ENCODE assay signal across 8 cellular contexts in genomic region chr12:57175428-57176138, GRCh38. TPM values are rescaled to one million over a fixed set of nuclear protein-coding genes. Genes with fewer than 3 reads are reported as not detected.
DNase-seq lines count a peak whose midpoint lies in the region; ATAC-seq and TF ChIP-seq lines count a peak whose summit lies in the region.

No MANE protein-coding gene starts in this region.

- peak; percentile 33 to 40 for DNase-seq in AML-193 (lab: John Stamatoyannopoulos, UW)
- DNase-seq in HL-60 (ENCODE audit: low read depth in 1 of 2, low spot score in 1 of 2) = peak; percentile 70 to 79
- peak; percentile 70 for DNase-seq in NOMO-1 treated with DMSO at 0.1 percent for 48 hours (lab: John Stamatoyannopoulos, UW; ENCODE audit: unreplicated experiment)
- DNase-seq in activated T-cell treated with anti-CD3 and anti-CD28 coated beads, Interleukin-2, amount 50 U/mL, for 72 hours = peak; percentile 71 to 73
- DNase-seq in fibroblast of the conjunctiva (ENCODE audit: low read depth) = peak; percentile 75
- peak; percentile 26 for DNase-seq in occipital lobe (lab: John Stamatoyannopoulos, UW)
- peak; percentile 89 to 96 for DNase-seq in aorta

- H3K27ac ChIP-seq in HL-60 (replicated peaks) = no peak overlapping the region
- H3K27ac ChIP-seq in aorta (ENCODE audit: low read depth in 1 of 2, low read length in 2 of 2) = peak overlapping the region in 1 of 2 donors; percentile 9

- peak; percentile 76 for TF ChIP-seq CTCF in HL-60 (IDR thresholded peaks at IDR 0.05; ENCODE audit: insufficient read depth, low read length)

- no peaks in the 10 kb centered on the region for H3K9me3 ChIP-seq in aorta (ENCODE audit: control insufficient read depth, low read length)

- no peaks in the 10 kb centered on the region for H3K4me1 ChIP-seq in aorta (ENCODE audit: control insufficient read depth in 1 of 2, insufficient read depth in 2 of 2, low read length in 2 of 2)

- 22 to 23% methylated on average over 29 of the region's 29 CpGs for WGBS in aorta, 2 donors

- H3K27ac Mint-ChIP-seq in activated T-cell treated with anti-CD3 and anti-CD28 coated beads, Interleukin-2, amount 50 U/mL, for 72 hours = no peak overlapping the region

- H3K4me3 ChIP-seq in HL-60 (replicated peaks; ENCODE audit: insufficient read depth, low read length) (no peak overlapping the region), aorta (ENCODE audit: low read length in 2 of 2) (no peak overlapping the region)

- H3K4me3 Mint-ChIP-seq in activated T-cell treated with anti-CD3 and anti-CD28 coated beads, Interleukin-2, amount 50 U/mL, for 72 hours = no peak overlapping the region

- no peaks in the 10 kb centered on the region for H3K27me3 Mint-ChIP-seq in activated T-cell treated with anti-CD3 and anti-CD28 coated beads, Interleukin-2, amount 50 U/mL, for 72 hours (ENCODE audit: low read depth)

- H3K9me3 Mint-ChIP-seq in activated T-cell treated with anti-CD3 and anti-CD28 coated beads, Interleukin-2, amount 50 U/mL, for 72 hours = no peaks in the 10 kb centered on the region

- peaks cover 0 to 11% of the 10 kb centered on the region in 2 donors for H3K36me3 ChIP-seq in aorta (ENCODE audit: control insufficient read depth in 1 of 2, insufficient read depth in 2 of 2, low read length in 1 of 2)

- intact Hi-C loops in aorta (cut with DNase I) = loop anchor here (2.0 kb wide), 2 partner anchors 23 to 51 kb away; no protein-coding TSS in a partner anchor

- ATAC-seq in activated T-cell treated with anti-CD3 and anti-CD28 coated beads, Interleukin-2, amount 50 U/mL, for 72 hours (replicated peaks in 1 of 2) = peak in 1 of 2 donors; percentile 52
- peak; percentile 75 for ATAC-seq in aorta (ENCODE audit: low FRiP score)
- no peak for ATAC-seq in GM21381 (IDR thresholded peaks at IDR 0.05; ENCODE audit: unreplicated experiment)

- peaks cover 4% of the 10 kb centered on the region for H3K27me3 ChIP-seq in HL-60 (ENCODE audit: insufficient read depth, poor library complexity, severe bottlenecking)
- H3K27me3 ChIP-seq in aorta (ENCODE audit: control insufficient read depth in 1 of 2, insufficient read depth in 2 of 2, low read length in 1 of 2) = no peaks in the 10 kb centered on the region

- no peaks in the 10 kb centered on the region for H3K36me3 Mint-ChIP-seq in activated T-cell treated with anti-CD3 and anti-CD28 coated beads, Interleukin-2, amount 50 U/mL, for 72 hours (ENCODE audit: insufficient read depth in 2 of 2)

- peaks cover 8% of the 10 kb centered on the region for H3K4me1 Mint-ChIP-seq in activated T-cell treated with anti-CD3 and anti-CD28 coated beads, Interleukin-2, amount 50 U/mL, for 72 hours (ENCODE audit: low read depth)

RNA-seq across cellular contexts. Expression of gene LRP1-AS, which starts 28.2 kb away (rescaled TPM):
- total RNA-seq in activated T-cell treated with anti-CD3 and anti-CD28 coated beads, Interleukin-2, amount 50 U/mL, for 72 hours = not detected
- total RNA-seq in occipital lobe = not detected
- total RNA-seq in aorta = not detected
- not detected for polyA plus RNA-seq in aorta

RNA-seq across cellular contexts. Expression of gene NXPH4, which starts 41.0 kb away (rescaled TPM):
- total RNA-seq in activated T-cell treated with anti-CD3 and anti-CD28 coated beads, Interleukin-2, amount 50 U/mL, for 72 hours = 1 to 10 TPM; 1.5 to 2.3 TPM
- 0.78 TPM for total RNA-seq in occipital lobe
- 1 to 10 TPM in 1 of 2 donors, under 1 TPM in 1; 0.55 to 1.2 TPM for total RNA-seq in aorta
- under 1 TPM; 0.31 to 0.38 TPM for polyA plus RNA-seq in aorta

RNA-seq across cellular contexts. Expression of gene LRP1, which starts 47.3 kb away (rescaled TPM):
- 1 to 10 TPM; 3.2 to 4.8 TPM for total RNA-seq in activated T-cell treated with anti-CD3 and anti-CD28 coated beads, Interleukin-2, amount 50 U/mL, for 72 hours
- total RNA-seq in occipital lobe (65.4 TPM), aorta (100 to 1,000 TPM; 517 to 992 TPM)
- polyA plus RNA-seq in aorta = 100 to 1,000 TPM in 1 of 2 donors, 10 to 100 TPM in 1; 36.8 to 223 TPM

RNA-seq across cellular contexts. Expression of gene SHMT2, which starts 53.9 kb away (rescaled TPM):
- total RNA-seq in activated T-cell treated with anti-CD3 and anti-CD28 coated beads, Interleukin-2, amount 50 U/mL, for 72 hours = 100 to 1,000 TPM; 507 to 550 TPM
- total RNA-seq in occipital lobe = 36.2 TPM
- total RNA-seq in aorta = 10 to 100 TPM; 50.3 to 59.1 TPM
- polyA plus RNA-seq in aorta = 10 to 100 TPM; 34.3 to 53.4 TPM

Comparison
In these comparisons a context has a peak if more than half of its experiments do, and no peak if none do; other contexts are left out.
1. DNase-seq: peak in every context shown above with its lines; median percentile 92 in aorta; 75 in fibroblast of the conjunctiva; 74 in HL-60; 72 in activated T-cell treated with anti-CD3 and anti-CD28 coated beads, Interleukin-2, amount 50 U/mL, for 72 hours; 70 in NOMO-1 treated with DMSO at 0.1 percent for 48 hours; 36 in AML-193; 26 in occipital lobe.
2. RNA of gene LRP1, which starts 47.3 kb away (total RNA-seq): 517 to 992 TPM in aorta and 65.4 TPM in occipital lobe (single experiment); 3.2 to 4.8 TPM in activated T-cell treated with anti-CD3 and anti-CD28 coated beads, Interleukin-2, amount 50 U/mL, for 72 hours; every median in the first group is over 10 times any median in the second.